ENCODE assay signal across 13 cellular contexts in the genomic region with DNA sequence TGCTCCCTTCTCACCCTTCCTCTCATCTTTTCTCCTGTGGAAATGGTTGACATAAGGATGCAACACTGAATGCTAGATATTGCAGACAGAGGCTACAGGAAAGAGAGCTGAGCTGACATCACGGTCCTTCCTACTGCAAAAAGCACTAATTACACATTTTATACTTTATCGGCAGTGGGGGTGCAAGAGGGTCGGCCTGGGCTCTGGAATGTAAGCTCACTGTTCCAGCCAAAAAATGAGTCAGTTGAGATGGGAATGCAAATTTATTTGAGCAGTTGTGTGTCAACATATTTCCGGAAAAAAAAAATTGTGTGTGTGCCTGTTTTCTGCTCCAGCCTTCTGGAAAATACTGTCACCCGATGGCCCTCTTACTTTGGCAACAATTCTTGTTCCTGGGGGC. TPM values are rescaled to one million over a fixed set of nuclear protein-coding genes. Genes with fewer than 3 reads are reported as not detected.
A peak's percentile ranks its signal among the peaks of the same experiment; 100 is the strongest.
DNase-seq lines count a peak whose midpoint lies in the region; ATAC-seq, FAIRE-seq and TF ChIP-seq lines count a peak whose summit lies in the region.
"Had no signal": no experiment of that assay in that cellular context is flagged by ENCODE, and none has a peak within 500 bp of the region (broad histone marks: within the 10 kb centered on the region; RNA-seq: fewer than 3 reads in every experiment).

No MANE protein-coding gene starts in this region.

- H3K9me3 Mint-ChIP-seq in activated naive CD4-positive, alpha-beta T cell treated with anti-CD3 and anti-CD28 coated beads, Interleukin-2, amount 50 U/mL, for 72 hours = peaks cover 7 to 8% of the 10 kb centered on the region in 2 donors
- no peaks in the 10 kb centered on the region for H3K9me3 Mint-ChIP-seq in T-helper 2 cell treated with Interferon-gamma antibody and Interleukin-4, amounts not matched to agents 5 μg/mL and 100 μg/mL, for 36 hours
- H3K9me3 Mint-ChIP-seq: activated naive CD4-positive, alpha-beta T cell treated with anti-CD3 and anti-CD28 coated beads for 36 hours had no signal

- POLR2A ChIA-PET in PC-3 (lab: Charles Lee; ENCODE audit: unreplicated experiment) = no interaction called here

- no TSS peak for BruUV-seq in PC-3 (replicated peaks; lab: Mats Ljungman, UMichigan)

- no peaks in the 10 kb centered on the region for H3K27me3 ChIP-seq in PC-3 (ENCODE audit: low read length)

- no peaks in the 10 kb centered on the region for H3K79me2 ChIP-seq in PC-3 (ENCODE audit: low read length)

- H3K4me1 Mint-ChIP-seq in T-helper 2 cell treated with Interferon-gamma antibody and Interleukin-4, amounts not matched to agents 5 μg/mL and 100 μg/mL, for 36 hours (ENCODE audit: low read depth) = no peaks in the 10 kb centered on the region
- H3K4me1 Mint-ChIP-seq: WTC11 had no signal

- H3K27ac ChIP-seq in coronary artery = peak overlapping the region; percentile 38 to 57
- peak overlapping the region; percentile 1 to 34 for H3K27ac ChIP-seq in kidney (ENCODE audit: low read depth in 2 of 2, low read length in 2 of 2)
- no peak overlapping the region for H3K27ac ChIP-seq in PC-3 (ENCODE audit: low read length)

- H3K9me2 ChIP-seq in PC-3 (replicated peaks; ENCODE audit: low read length) = no peaks in the 10 kb centered on the region

- DNase-seq in RPMI7951 (ENCODE audit: low read depth) (peak; percentile 24), coronary artery (ENCODE audit: low spot score) (no peak), kidney (no peak), urothelium cell line (ENCODE audit: low spot score) (peak; percentile 22), PC-3 (no peak)
- DNase-seq in activated naive CD4-positive, alpha-beta T cell treated with anti-CD3 and anti-CD28 coated beads, Interleukin-2, amount 50 U/mL, for 72 hours (ENCODE audit: low spot score in 2 of 2) = no peak
- DNase-seq in T-helper 2 cell treated with Interferon-gamma antibody and Interleukin-4, amounts not matched to agents 5 μg/mL and 100 μg/mL, for 36 hours (ENCODE audit: low spot score) = no peak
- DNase-seq: activated naive CD4-positive, alpha-beta T cell treated with anti-CD3 and anti-CD28 coated beads for 36 hours; DMS79; mesendoderm; NCI-H187 treated with DMSO at 0.1 percent for 48 hours; NCI-H524 had no signal

- CTCF ChIA-PET in PC-3 (lab: Charles Lee) = no interaction called here

- peaks cover 0 to 14% of the 10 kb centered on the region in 2 donors for H3K36me3 Mint-ChIP-seq in activated naive CD4-positive, alpha-beta T cell treated with anti-CD3 and anti-CD28 coated beads, Interleukin-2, amount 50 U/mL, for 72 hours
- no peaks in the 10 kb centered on the region for H3K36me3 Mint-ChIP-seq in T-helper 2 cell treated with Interferon-gamma antibody and Interleukin-4, amounts not matched to agents 5 μg/mL and 100 μg/mL, for 36 hours (ENCODE audit: low read depth)

- TF ChIP-seq CTCF in coronary artery (IDR thresholded peaks at IDR 0.05) (no peak), kidney (IDR thresholded peaks at IDR 0.05; ENCODE audit: borderline replicate concordance, extremely low read depth, insufficient read depth) (no peak), PC-3 (conservative IDR thresholded peaks at IDR 0.05; ENCODE audit: low read depth, low read length) (no peak)

- H3K9ac ChIP-seq in kidney (ENCODE audit: low read length in 2 of 2) = no peak overlapping the region
- no peak overlapping the region for H3K9ac ChIP-seq in PC-3 (ENCODE audit: low read length)

- no peak for ATAC-seq in PC-3
- no peak for ATAC-seq in activated naive CD4-positive, alpha-beta T cell treated with anti-CD3 and anti-CD28 coated beads, Interleukin-2, amount 50 U/mL, for 72 hours
- ATAC-seq: WTC11 had no signal

- no peaks in the 10 kb centered on the region for H3K9me3 ChIP-seq in kidney (ENCODE audit: control insufficient read depth in 1 of 2, low read length in 2 of 2)
- no peaks in the 10 kb centered on the region for H3K9me3 ChIP-seq in PC-3 (ENCODE audit: low read length)

- no peaks in the 10 kb centered on the region for H3F3A ChIP-seq in PC-3 (ENCODE audit: low read length, unreplicated experiment)

- H3K4me1 ChIP-seq in kidney (ENCODE audit: control insufficient read depth in 1 of 2, insufficient read depth in 1 of 2, low read depth in 1 of 2, low read length in 2 of 2) = no peaks in the 10 kb centered on the region
- no peaks in the 10 kb centered on the region for H3K4me1 ChIP-seq in PC-3 (ENCODE audit: insufficient read depth, low read length)

- no peaks in the 10 kb centered on the region for H4K20me1 ChIP-seq in PC-3 (ENCODE audit: low read length)

- FAIRE-seq in kidney (lab: Jason Lieb, UNC) (no peak), urothelium cell line (lab: Jason Lieb, UNC) (no peak)

- H3K4me3 Mint-ChIP-seq in T-helper 2 cell treated with Interferon-gamma antibody and Interleukin-4, amounts not matched to agents 5 μg/mL and 100 μg/mL, for 36 hours = no peak overlapping the region
- H3K4me3 Mint-ChIP-seq: activated naive CD4-positive, alpha-beta T cell treated with anti-CD3 and anti-CD28 coated beads for 36 hours; WTC11 had no signal

- peaks cover 18% of the 10 kb centered on the region for H3K27me3 Mint-ChIP-seq in T-helper 2 cell treated with Interferon-gamma antibody and Interleukin-4, amounts not matched to agents 5 μg/mL and 100 μg/mL, for 36 hours (ENCODE audit: low read depth)

- no peak overlapping the region for H3K27ac Mint-ChIP-seq in activated naive CD4-positive, alpha-beta T cell treated with anti-CD3 and anti-CD28 coated beads, Interleukin-2, amount 50 U/mL, for 72 hours
- no peak overlapping the region for H3K27ac Mint-ChIP-seq in T-helper 2 cell treated with Interferon-gamma antibody and Interleukin-4, amounts not matched to agents 5 μg/mL and 100 μg/mL, for 36 hours
- H3K27ac Mint-ChIP-seq: activated naive CD4-positive, alpha-beta T cell treated with anti-CD3 and anti-CD28 coated beads for 36 hours; WTC11 had no signal

- no peaks in the 10 kb centered on the region for H3K36me3 ChIP-seq in kidney (ENCODE audit: control insufficient read depth in 1 of 2, insufficient read depth in 2 of 2, low read length in 2 of 2)
- no peaks in the 10 kb centered on the region for H3K36me3 ChIP-seq in PC-3 (ENCODE audit: low read depth, low read length)

- no peak overlapping the region for H3K4me2 ChIP-seq in PC-3 (ENCODE audit: low read length)

- intact Hi-C loops in kidney (cut with DNase I) = no loop called here
- intact Hi-C loops in PC-3 (cut with micrococcal nuclease) = no loop called here

- H3K4me3 ChIP-seq in coronary artery (peak overlapping the region; percentile 31), kidney (ENCODE audit: low read length in 2 of 2) (no peak overlapping the region), PC-3 (ENCODE audit: low read length) (no peak overlapping the region)

- no peak overlapping the region for H2AFZ ChIP-seq in PC-3 (ENCODE audit: low read length)

RNA-seq across cellular contexts. Expression of gene MRTFB, which starts 14.1 kb away (rescaled TPM):
- 6.2 and 6.4 TPM in 2 replicates for total RNA-seq in RPMI7951 (2014; rRNA removed; shearing (Covaris generic))
- total RNA-seq in kidney (51.0 TPM), PC-3 (2014; rRNA removed) (8.1 and 12.7 TPM in 2 replicates)
- polyA plus RNA-seq in kidney (ENCODE audit: insufficient read depth, low read depth, low replicate concordance) = 5.1 TPM
- total RNA-seq in activated naive CD4-positive, alpha-beta T cell treated with anti-CD3 and anti-CD28 coated beads, Interleukin-2, amount 50 U/mL, for 72 hours = 10 to 100 TPM; 14.6 to 18.6 TPM

Comparison
In these comparisons a context has a peak if more than half of its experiments do, and no peak if none do; other contexts are left out.
1. DNase-seq: peak in RPMI7951 (single experiment) and urothelium cell line (single experiment); none in coronary artery (single experiment), kidney (single experiment), PC-3 (single experiment), activated naive CD4-positive, alpha-beta T cell treated with anti-CD3 and anti-CD28 coated beads, Interleukin-2, amount 50 U/mL, for 72 hours (0 of 2) and T-helper 2 cell treated with Interferon-gamma antibody and Interleukin-4, amounts not matched to agents 5 μg/mL and 100 μg/mL, for 36 hours (single experiment).